In the genomic region with DNA sequence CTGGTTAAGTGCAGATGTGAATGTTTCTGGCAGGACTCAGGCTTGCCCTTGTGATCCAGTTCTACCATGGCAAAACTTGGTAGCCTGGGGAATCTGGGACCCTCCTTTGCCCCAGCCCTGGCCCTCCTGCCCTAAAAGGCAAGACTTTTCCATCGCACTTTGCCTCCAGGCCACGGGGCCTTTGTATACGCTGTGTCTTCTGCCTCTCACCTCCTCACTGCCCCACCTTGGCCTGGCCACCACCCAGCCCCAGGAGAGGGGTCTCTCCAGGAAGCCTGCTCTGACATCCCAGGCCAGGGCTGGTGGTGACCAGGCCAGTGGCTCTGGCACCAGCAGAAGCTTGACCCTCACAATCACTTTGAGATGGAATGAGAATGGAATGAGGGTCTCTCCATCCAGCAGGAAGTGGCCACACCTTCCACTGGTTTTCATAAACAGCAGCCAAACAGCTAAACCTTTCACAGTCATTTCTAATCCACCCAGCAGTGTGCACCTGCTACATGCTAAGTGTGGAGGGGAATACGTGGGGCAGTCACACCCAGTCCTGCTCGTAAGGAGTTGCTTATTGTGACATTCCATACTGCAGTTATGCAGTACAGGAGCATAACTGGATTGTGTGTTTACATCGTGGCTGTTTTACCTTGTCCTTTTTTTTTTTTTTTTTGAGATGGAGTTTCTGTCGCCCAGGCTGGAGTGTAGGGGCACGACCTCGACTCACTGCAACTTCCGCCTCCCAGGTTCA, we compare ENCODE assay signal across 11 cellular contexts. TPM values are rescaled to one million over a fixed set of nuclear protein-coding genes. Genes with fewer than 3 reads are reported as not detected.
A peak's percentile ranks its signal among the peaks of the same experiment; 100 is the strongest.
DNase-seq lines count a peak whose midpoint lies in the region; ATAC-seq and TF ChIP-seq lines count a peak whose summit lies in the region.
"Had no signal": no experiment of that assay in that cellular context is flagged by ENCODE, and none has a peak within 500 bp of the region (broad histone marks: within the 10 kb centered on the region; RNA-seq: fewer than 3 reads in every experiment).

No MANE protein-coding gene starts in this region.

- CTCF ChIA-PET in WTC11 (lab: Charles Lee) = interaction anchor here (0.6 to 5.8 kb wide), 22 partner anchors 11 to 276 kb away, joined by 3 to 70 read pairs (median 6); partner anchors contain the start of genes CDK3 and TRIM65

- no peaks in the 10 kb centered on the region for H3K9me3 ChIP-seq in left lung
- no peaks in the 10 kb centered on the region for H3K9me3 ChIP-seq in suprapubic skin

- no peaks in the 10 kb centered on the region for H3K27me3 Mint-ChIP-seq in activated T-cell treated with anti-CD3 and anti-CD28 coated beads, Interleukin-2, amount 50 U/mL, for 24 hours
- no peaks in the 10 kb centered on the region for H3K27me3 Mint-ChIP-seq in WTC11 (ENCODE audit: low read depth)

- H3K27ac Mint-ChIP-seq in activated T-cell treated with anti-CD3 and anti-CD28 coated beads, Interleukin-2, amount 50 U/mL, for 24 hours = peak overlapping the region; percentile 47
- peak overlapping the region; percentile 19; the same call in 1 of the 2 replicates for H3K27ac Mint-ChIP-seq in WTC11

- peaks cover 20% of the 10 kb centered on the region for H3K4me1 Mint-ChIP-seq in activated T-cell treated with anti-CD3 and anti-CD28 coated beads, Interleukin-2, amount 50 U/mL, for 24 hours (ENCODE audit: low read depth)
- H3K4me1 Mint-ChIP-seq in WTC11 = peaks cover 5% of the 10 kb centered on the region; the same call in 1 of the 2 replicates

- H3K4me3 Mint-ChIP-seq in activated T-cell treated with anti-CD3 and anti-CD28 coated beads, Interleukin-2, amount 50 U/mL, for 24 hours = peak overlapping the region; percentile 15
- H3K4me3 Mint-ChIP-seq in WTC11 = peak overlapping the region; percentile 36

- no peak for TF ChIP-seq EP300 in suprapubic skin (IDR thresholded peaks at IDR 0.05)

- WGBS in suprapubic skin = 76% methylated on average over 9 of the region's 10 CpGs

- H3K36me3 ChIP-seq in left lung = peaks cover 0 to 17% of the 10 kb centered on the region in 2 donors
- peaks cover 10% of the 10 kb centered on the region for H3K36me3 ChIP-seq in suprapubic skin

- H3K36me3 Mint-ChIP-seq in activated T-cell treated with anti-CD3 and anti-CD28 coated beads, Interleukin-2, amount 50 U/mL, for 24 hours (ENCODE audit: low read depth) = peaks cover 29% of the 10 kb centered on the region
- H3K36me3 Mint-ChIP-seq in WTC11 = peaks cover 3% of the 10 kb centered on the region; the same call in 1 of the 2 replicates

- no peak overlapping the region for H3K4me3 ChIP-seq in left lung
- no peak overlapping the region for H3K4me3 ChIP-seq in suprapubic skin

- H3K27me3 ChIP-seq in left lung (no peaks in the 10 kb centered on the region), suprapubic skin (no peaks in the 10 kb centered on the region)

- TF ChIP-seq CTCF in WTC11 (IDR thresholded peaks at IDR 0.05) (no peak), left lung (IDR thresholded peaks at IDR 0.05) (no peak), suprapubic skin (IDR thresholded peaks at IDR 0.05) (no peak)

- intact Hi-C loops in left lung (cut with DNase I) = loop anchor here in 1 of 2 donors (5.0 kb wide), 1 partner anchor 96 kb away; the partner anchor contains the start of gene CDK3

- H3K27ac ChIP-seq in left lung = peak overlapping the region; percentile 21 to 31
- H3K27ac ChIP-seq in suprapubic skin = peak overlapping the region; percentile 52

- TF ChIP-seq POLR2A in suprapubic skin (IDR thresholded peaks at IDR 0.05) = no peak

- POLR2A ChIA-PET in WTC11 (lab: Charles Lee) = no interaction called here

- no peak for ATAC-seq in WTC11
- no peak for ATAC-seq in left lung
- no peak for ATAC-seq in GM19395 (IDR thresholded peaks at IDR 0.05; ENCODE audit: unreplicated experiment)
- ATAC-seq in HG03097 (IDR thresholded peaks at IDR 0.05; ENCODE audit: low FRiP score, unreplicated experiment) = no peak

- DNase-seq in activated T-cell treated with anti-CD3 and anti-CD28 coated beads, Interleukin-2, amount 50 U/mL, for 24 hours = no peak
- no peak for DNase-seq in activated T-cell treated with anti-CD3 and anti-CD28 coated beads, Interleukin-2, amount 50 U/mL, for 48 hours
- DNase-seq in WTC11 (ENCODE audit: low spot score) = no peak
- DNase-seq in left lung = peak in 1 of 2 donors; percentile 58
- no peak for DNase-seq in suprapubic skin (ENCODE audit: low spot score in 2 of 2)
- no peak for DNase-seq in germinal center (ENCODE audit: low spot score)
- DNase-seq: activated gamma-delta T cell treated with Interleukin-2 at 50 U/mL for 16 hours; NCI-H1092; stimulated activated CD4-positive, alpha-beta T cell treated with anti-CD3 and anti-CD28 coated beads, Interleukin-1b, Interleukin-23, amount 100 ng/mL, for 48 hours had no signal

- peaks cover 17 to 41% of the 10 kb centered on the region in 2 donors for H3K4me1 ChIP-seq in left lung
- peaks cover 57% of the 10 kb centered on the region for H3K4me1 ChIP-seq in suprapubic skin

- H3K9me3 Mint-ChIP-seq in activated T-cell treated with anti-CD3 and anti-CD28 coated beads, Interleukin-2, amount 50 U/mL, for 24 hours = no peaks in the 10 kb centered on the region
- no peaks in the 10 kb centered on the region for H3K9me3 Mint-ChIP-seq in WTC11

TF ChIP-seq in WTC11, 78 proteins besides CTCF, POLR2A, EP300 and RAD21:
- no peak for TF ChIP-seq TCF7 (CRISPR knock-in tag; IDR thresholded peaks at IDR 0.05; ENCODE audit: low read depth)
- TF ChIP-seq SMAD3 (CRISPR knock-in tag; IDR thresholded peaks at IDR 0.05; ENCODE audit: borderline replicate concordance) = no peak
TF ChIP-seq in WTC11: peak in this region for 0.

RNA-seq across cellular contexts. Expression of gene MRPL38, which starts 1.6 kb away (rescaled TPM):
- total RNA-seq in WTC11 (2021) = 107 to 146 TPM (median 116 TPM) in 3 replicates
- total RNA-seq in left lung = 10 to 100 TPM; 80.5 to 81.8 TPM
- 100 to 1,000 TPM in 1 of 4 donors, 10 to 100 TPM in 3; 41.7 to 113 (median 50.2) TPM for total RNA-seq in suprapubic skin

RNA-seq across cellular contexts. Expression of gene TRIM65, which starts 9.6 kb away (rescaled TPM):
- total RNA-seq in WTC11 (2021) (51.3 to 56.4 TPM (median 51.4 TPM) in 3 replicates), left lung (10 to 100 TPM; 26.3 to 35.1 TPM), suprapubic skin (10 to 100 TPM; 22.5 to 44.6 (median 32.1) TPM)

RNA-seq across cellular contexts. Expression of gene TRIM47, which starts 27.9 kb away (rescaled TPM):
- total RNA-seq in WTC11 (2021) (4.4 to 10.0 TPM (median 6.8 TPM) in 3 replicates), left lung (10 to 100 TPM; 43.0 to 63.8 TPM), suprapubic skin (10 to 100 TPM; 22.8 to 43.1 (median 27.7) TPM)

RNA-seq across cellular contexts. Expression of gene FBF1, which starts 34.5 kb away (rescaled TPM):
- 19.8 to 23.7 TPM (median 21.0 TPM) in 3 replicates for total RNA-seq in WTC11 (2021)
- 10 to 100 TPM; 12.1 to 13.1 TPM for total RNA-seq in left lung
- 10 to 100 TPM; 17.8 to 57.5 (median 27.9) TPM for total RNA-seq in suprapubic skin

RNA-seq across cellular contexts. Expression of gene WBP2, which starts 51.2 kb away (rescaled TPM):
- total RNA-seq in WTC11 (2021) = 64.3 to 69.4 TPM (median 68.8 TPM) in 3 replicates
- 100 to 1,000 TPM; 119 to 132 TPM for total RNA-seq in left lung
- 10 to 100 TPM; 64.9 to 99.4 (median 76.9) TPM for total RNA-seq in suprapubic skin
